ENCODE assay signal across 35 cellular contexts in genomic region chr4:185054876-185055275, GRCh38. TPM values are rescaled to one million over a fixed set of nuclear protein-coding genes. Genes with fewer than 3 reads are reported as not detected.
"Had no signal": no experiment of that assay in that cellular context is flagged by ENCODE, and none has a peak within 500 bp of the region (broad histone marks: within the 10 kb centered on the region; RNA-seq: fewer than 3 reads in every experiment).

No MANE protein-coding gene starts in this region.

- H3K9me3 ChIP-seq: colonic mucosa, esophagus muscularis mucosa, gastroesophageal sphincter, heart left ventricle, left lung, mucosa of descending colon, psoas muscle, suprapubic skin, transverse colon, upper lobe of right lung, uterus had no signal

- H3K27ac ChIP-seq: colonic mucosa, esophagus muscularis mucosa, foreskin keratinocyte, gastroesophageal sphincter, heart left ventricle, hepatocyte, left lung, psoas muscle, suprapubic skin, transverse colon, upper lobe of right lung, uterus had no signal

- ATAC-seq: foreskin keratinocyte; gastroesophageal sphincter; heart left ventricle; left cardiac atrium; left lung; mucosa of descending colon; psoas muscle; sciatic nerve; stimulated activated naive CD8-positive, alpha-beta T cell treated with anti-CD3 and anti-CD28 coated beads, Interleukin-15, amount 100 ng/mL, for 72 hours; upper lobe of right lung had no signal

- H3K4me1 Mint-ChIP-seq: naive B cell; stimulated activated naive CD8-positive, alpha-beta T cell treated with anti-CD3 and anti-CD28 coated beads, Interleukin-15, amount 100 ng/mL, for 72 hours had no signal

- H3K4me1 ChIP-seq: colonic mucosa, esophagus muscularis mucosa, foreskin keratinocyte, gastroesophageal sphincter, heart left ventricle, left lung, psoas muscle, suprapubic skin, transverse colon, upper lobe of right lung, uterus had no signal

- H3K4me3 ChIP-seq: colonic mucosa, esophagus muscularis mucosa, gastroesophageal sphincter, heart left ventricle, hepatocyte, left lung, mucosa of descending colon, psoas muscle, smooth muscle cell, suprapubic skin, transverse colon, upper lobe of right lung, uterus had no signal

- DNase-seq: colonic mucosa; effector memory CD4-positive, alpha-beta T cell; foreskin keratinocyte; heart left ventricle; left cardiac atrium; left lung; mesenchymal stem cell; mucosa of descending colon; naive B cell; psoas muscle; stimulated activated CD4-positive, alpha-beta T cell treated with anti-CD3 and anti-CD28 coated beads, Interleukin-12 subunit alpha, Interleukin-12 subunit beta, amount 100 ng/mL, for 4 hours; stimulated activated CD4-positive, alpha-beta T cell treated with anti-CD3 and anti-CD28 coated beads, Interleukin-1b, Interleukin-23, amount 100 ng/mL, for 48 hours; stimulated activated CD4-positive, alpha-beta T cell treated with anti-CD3 and anti-CD28 coated beads, Interleukin-4, amount 100 ng/mL, for 1 hour; stimulated activated CD8-positive, alpha-beta memory T cell treated with anti-CD3 and anti-CD28 coated beads, Interleukin-4, amount 100 ng/mL, for 48 hours; stimulated activated naive CD4-positive, alpha-beta T cell; stimulated activated naive CD8-positive, alpha-beta T cell treated with anti-CD3 and anti-CD28 coated beads, Interleukin-15, amount 100 ng/mL, for 72 hours; transverse colon; upper lobe of right lung; uterus had no signal

- H3K27me3 ChIP-seq: colonic mucosa, esophagus muscularis mucosa, gastroesophageal sphincter, heart left ventricle, left lung, upper lobe of right lung, uterus had no signal

- H3K36me3 Mint-ChIP-seq: mesothelial cell of epicardium had no signal

- H3K4me3 Mint-ChIP-seq: dendritic cell treated with granulocyte-macrophage colony-stimulating factor and Interleukin-4, amounts not matched to agents 40 ng/mL and 50 ng/mL, for 4 days; mesothelial cell of epicardium; naive B cell; nephron; stimulated activated naive CD8-positive, alpha-beta T cell treated with anti-CD3 and anti-CD28 coated beads, Interleukin-15, amount 100 ng/mL, for 72 hours had no signal

- H3K36me3 ChIP-seq: colonic mucosa, esophagus muscularis mucosa, gastroesophageal sphincter, heart left ventricle, left lung, suprapubic skin, transverse colon, upper lobe of right lung, uterus had no signal

- H3K27ac Mint-ChIP-seq: dendritic cell treated with granulocyte-macrophage colony-stimulating factor and Interleukin-4, amounts not matched to agents 40 ng/mL and 50 ng/mL, for 4 days; mesothelial cell of epicardium; naive B cell; nephron; stimulated activated naive CD8-positive, alpha-beta T cell treated with anti-CD3 and anti-CD28 coated beads, Interleukin-15, amount 100 ng/mL, for 72 hours had no signal

- H3K9me3 Mint-ChIP-seq: dendritic cell treated with granulocyte-macrophage colony-stimulating factor and Interleukin-4, amounts not matched to agents 40 ng/mL and 50 ng/mL, for 4 days had no signal

RNA-seq across cellular contexts. Expression of gene HELT, which starts 36.6 kb away (rescaled TPM):
- total RNA-seq: chondrocyte, colonic mucosa, endothelial cell of umbilical vein, epithelial cell of proximal tubule, esophagus muscularis mucosa, fibroblast of lung, foreskin keratinocyte, gastroesophageal sphincter, heart left ventricle, hepatocyte, kidney epithelial cell, left cardiac atrium, lung microvascular endothelial cell, mesothelial cell of epicardium, mucosa of descending colon, osteoblast, sciatic nerve, smooth muscle cell, transverse colon, uterus had no signal
- polyA plus RNA-seq: endothelial cell of umbilical vein, fibroblast of lung, foreskin keratinocyte, heart left ventricle, hepatocyte, psoas muscle, smooth muscle cell had no signal
